ENCODE assay signal across 8 cellular contexts in genomic region chr18:49021433-49022129, GRCh38.
DNase-seq lines count a peak whose midpoint lies in the region; ATAC-seq and FAIRE-seq lines count a peak whose summit lies in the region.

No MANE protein-coding gene starts in this region.

- H3K27me3 Mint-ChIP-seq in activated naive CD8-positive, alpha-beta T cell treated with anti-CD3 and anti-CD28 coated beads, Interleukin-2, amount 10 ng/mL, durations not matched to agents 7 days and 5 days: peaks cover 2% of the 10 kb centered on the region

- no peaks in the 10 kb centered on the region for H3K9me3 Mint-ChIP-seq in activated naive CD8-positive, alpha-beta T cell treated with anti-CD3 and anti-CD28 coated beads, Interleukin-2, amount 10 ng/mL, durations not matched to agents 7 days and 5 days

- H3K9ac ChIP-seq in iPS-15b (ENCODE audit: low read depth, low read length): peak overlapping the region; percentile 20

- no peaks in the 10 kb centered on the region for H3K4me1 ChIP-seq in iPS-15b (ENCODE audit: control insufficient read depth, insufficient read depth, low read length)

- H3K4me3 ChIP-seq in iPS-15b (ENCODE audit: low read depth, low read length): no peak overlapping the region

- in situ Hi-C loops in ACHN (cut with HindIII; ENCODE audit: low pct_ligation_motif_present, low pct_unique_long_range_greater_than_20kb, low sequenced_read_pairs): no loop called here

- H3K36me3 Mint-ChIP-seq in activated naive CD8-positive, alpha-beta T cell treated with anti-CD3 and anti-CD28 coated beads, Interleukin-2, amount 10 ng/mL, durations not matched to agents 7 days and 5 days: no peaks in the 10 kb centered on the region

- peaks cover 18% of the 10 kb centered on the region for H3K4me1 Mint-ChIP-seq in activated naive CD8-positive, alpha-beta T cell treated with anti-CD3 and anti-CD28 coated beads, Interleukin-2, amount 10 ng/mL, durations not matched to agents 7 days and 5 days

- no peaks in the 10 kb centered on the region for H3K9me3 ChIP-seq in iPS-15b (ENCODE audit: control insufficient read depth, insufficient read depth, low read length)

- no peak overlapping the region for H3K4me3 Mint-ChIP-seq in activated naive CD8-positive, alpha-beta T cell treated with anti-CD3 and anti-CD28 coated beads, Interleukin-2, amount 10 ng/mL, durations not matched to agents 7 days and 5 days

- no peaks in the 10 kb centered on the region for H3K27me3 ChIP-seq in iPS-15b (ENCODE audit: control insufficient read depth, insufficient read depth, low read length)

- peak; percentile 78 for ATAC-seq in activated naive CD8-positive, alpha-beta T cell treated with anti-CD3 and anti-CD28 coated beads, Interleukin-2, amount 10 ng/mL, durations not matched to agents 7 days and 5 days (ENCODE audit: low read depth)

- POLR2A ChIA-PET in activated naive CD8-positive, alpha-beta T cell treated with anti-CD3 and anti-CD28 coated beads, Interleukin-2, amount 10 ng/mL, durations not matched to agents 7 days and 5 days (lab: Charles Lee): no interaction called here

- no peak overlapping the region for H3K27ac Mint-ChIP-seq in activated naive CD8-positive, alpha-beta T cell treated with anti-CD3 and anti-CD28 coated beads, Interleukin-2, amount 10 ng/mL, durations not matched to agents 7 days and 5 days

- DNase-seq in ACHN (peak; percentile 35), GM18507 (ENCODE audit: extremely low spot score, insufficient read length, low read depth) (peak; percentile 22), NCI-H82 (lab: John Stamatoyannopoulos, UW) (peak; percentile 62), T1000 (lab: John Stamatoyannopoulos, UW) (no peak), NCI-H1436 treated with DMSO at 0.1 percent for 48 hours (lab: John Stamatoyannopoulos, UW) (no peak)
- DNase-seq in activated naive CD8-positive, alpha-beta T cell treated with anti-CD3 and anti-CD28 coated beads, Interleukin-2, amount 10 ng/mL, durations not matched to agents 7 days and 5 days: peak; percentile 68
- peak; percentile 20 to 47 for DNase-seq in stimulated activated CD4-positive, alpha-beta T cell treated with anti-CD3 and anti-CD28 coated beads, Interleukin-4, amount 100 ng/mL, for 4 hours

- H3K36me3 ChIP-seq in iPS-15b (ENCODE audit: control insufficient read depth, insufficient read depth, low read length): no peaks in the 10 kb centered on the region

- FAIRE-seq in GM18507 (lab: Jason Lieb, UNC): peak; percentile 52

Comparison
In these comparisons a context has a peak if more than half of its experiments do, and no peak if none do; other contexts are left out.
1. DNase-seq: peak in ACHN (single experiment), GM18507 (single experiment), NCI-H82 (single experiment), activated naive CD8-positive, alpha-beta T cell treated with anti-CD3 and anti-CD28 coated beads, Interleukin-2, amount 10 ng/mL, durations not matched to agents 7 days and 5 days (single experiment) and stimulated activated CD4-positive, alpha-beta T cell treated with anti-CD3 and anti-CD28 coated beads, Interleukin-4, amount 100 ng/mL, for 4 hours (2 of 2); none in T1000 (single experiment) and NCI-H1436 treated with DMSO at 0.1 percent for 48 hours (single experiment).